In the genomic region with DNA sequence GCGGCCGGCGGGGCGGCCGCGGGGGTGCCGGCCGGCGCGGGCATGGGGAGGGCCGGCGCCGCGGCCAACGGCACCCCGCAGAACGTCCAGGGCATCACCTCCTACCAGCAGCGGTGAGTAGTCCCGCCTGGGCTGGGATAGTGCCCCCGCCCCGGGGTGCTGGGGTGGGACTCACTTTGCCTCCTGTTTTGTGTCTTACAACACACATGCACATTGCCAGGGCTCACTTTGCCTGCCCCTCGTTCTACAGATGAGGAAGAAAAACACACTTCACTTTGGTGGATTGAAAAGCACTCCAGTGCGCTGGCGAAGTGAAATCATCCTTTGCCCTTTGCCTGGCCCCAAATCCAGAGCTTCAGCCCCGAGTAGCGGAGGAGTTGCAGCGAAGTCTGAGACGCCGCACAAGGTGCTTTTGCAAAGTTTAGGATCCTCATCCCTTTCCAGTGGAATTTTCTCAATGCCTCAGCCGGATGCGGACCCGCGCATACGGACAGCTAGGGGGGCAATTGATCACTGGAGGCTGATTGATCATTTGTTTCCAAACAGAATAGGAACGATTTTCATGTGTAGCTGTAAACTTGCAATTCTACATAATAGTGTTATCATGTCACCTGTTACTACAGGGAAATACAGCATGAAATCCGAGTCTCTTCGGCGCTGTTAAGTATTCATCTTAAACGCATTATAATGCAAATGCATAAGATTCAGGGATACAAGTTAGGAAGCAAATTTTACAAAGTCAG, we compare ENCODE assay signal across 1 cellular context.
TF ChIP-seq lines count a peak whose summit lies in the region.

No MANE protein-coding gene starts in this region.

TF ChIP-seq in SK-N-SH treated with all-trans-retinoic acid at 6 μM for 48 hours, 23 proteins besides CTCF, POLR2A, EP300 and RAD21 (continued from another document):
- TF ChIP-seq ARNTL (CRISPR knock-in tag; IDR thresholded peaks at IDR 0.05; ENCODE audit: borderline replicate concordance, low read depth) (no peak), ZC3H10 (CRISPR knock-in tag; IDR thresholded peaks at IDR 0.05) (no peak), ZFP3 (CRISPR knock-in tag; IDR thresholded peaks at IDR 0.05) (no peak), TOX (CRISPR knock-in tag; IDR thresholded peaks at IDR 0.05; ENCODE audit: borderline replicate concordance) (no peak)
